In the genomic region with DNA sequence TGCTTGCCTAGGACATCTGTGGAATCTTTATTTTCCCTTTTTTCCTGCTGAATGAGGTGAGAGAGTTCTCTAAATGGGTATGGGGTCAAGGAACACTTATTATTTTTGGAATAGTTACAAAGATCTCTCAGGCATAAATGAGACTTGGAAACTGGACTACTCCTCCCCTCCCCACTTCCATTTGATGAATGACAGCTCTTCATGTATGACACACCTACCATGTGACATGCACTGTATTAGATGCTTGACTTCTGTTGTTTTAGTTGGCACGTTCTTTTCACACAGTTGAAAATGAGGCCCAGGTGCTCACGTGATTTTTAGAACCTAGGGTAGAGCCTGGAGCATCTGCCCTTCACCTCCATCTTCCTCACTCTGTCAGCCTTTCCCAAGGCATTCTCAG, we compare ENCODE assay signal across 24 cellular contexts.
"Had no signal": no experiment of that assay in that cellular context is flagged by ENCODE, and none has a peak within 500 bp of the region (broad histone marks: within the 10 kb centered on the region; RNA-seq: fewer than 3 reads in every experiment).

No MANE protein-coding gene starts in this region.

- H3K9me3 ChIP-seq: gastrocnemius medialis, neutrophil, right lobe of liver, thoracic aorta, tibial nerve had no signal

- H3K27me3 ChIP-seq: dorsolateral prefrontal cortex, gastrocnemius medialis, hepatocyte, right lobe of liver, tibial nerve had no signal

- H3K27ac Mint-ChIP-seq: memory B cell, progenitor cell of endocrine pancreas had no signal

- H3K4me3 Mint-ChIP-seq: memory B cell; natural killer cell treated with Interleukin-12 subunit alpha and Interleukin-12 subunit beta and Interleukin-15 and Interleukin-18, amount 100 ng/mL, for 72 hours; neural crest cell had no signal

- DNase-seq: cerebellar nuclear complex; cortex of kidney; dorsolateral prefrontal cortex; effector CD4-positive, alpha-beta T cell; foreskin fibroblast; gastrocnemius medialis; right lobe of liver; small intestine; stimulated activated CD4-positive, alpha-beta T cell treated with anti-CD3 and anti-CD28 coated beads, Interleukin-15, amount 100 ng/mL, for 24 hours; stimulated activated CD4-positive, alpha-beta T cell treated with anti-CD3 and anti-CD28 coated beads, Interleukin-2, amount 100 ng/mL, for 48 hours; stimulated activated naive CD4-positive, alpha-beta T cell treated with Interleukin-2 at 50 U/mL for 16 hours had no signal

- H3K4me1 Mint-ChIP-seq: neural crest cell had no signal

- H3K4me1 ChIP-seq: gastrocnemius medialis, parathyroid adenoma, right lobe of liver, tibial nerve had no signal

- H3K27me3 Mint-ChIP-seq: memory B cell; natural killer cell treated with Interleukin-12 subunit alpha and Interleukin-12 subunit beta and Interleukin-15 and Interleukin-18, amount 100 ng/mL, for 72 hours had no signal

- H3K9me3 Mint-ChIP-seq: memory B cell, neural crest cell had no signal

- ATAC-seq: esophagus mucosa; gastrocnemius medialis; left lobe of liver; natural killer cell treated with Interleukin-12 subunit alpha and Interleukin-12 subunit beta and Interleukin-15 and Interleukin-18, amount 100 ng/mL, for 72 hours; right lobe of liver had no signal

- H3K4me3 ChIP-seq: dorsolateral prefrontal cortex, gastrocnemius medialis, hepatocyte, lung, right lobe of liver, thoracic aorta, tibial nerve had no signal

- H3K27ac ChIP-seq: dorsolateral prefrontal cortex, epithelial cell of prostate, gastrocnemius medialis, hepatocyte, neutrophil, parathyroid adenoma, right lobe of liver, thoracic aorta, tibial nerve had no signal

- H3K36me3 ChIP-seq: gastrocnemius medialis, neutrophil, right lobe of liver, thoracic aorta, tibial nerve had no signal
